Comparison of ENCODE assay signal across 24 cellular contexts in the genomic region with DNA sequence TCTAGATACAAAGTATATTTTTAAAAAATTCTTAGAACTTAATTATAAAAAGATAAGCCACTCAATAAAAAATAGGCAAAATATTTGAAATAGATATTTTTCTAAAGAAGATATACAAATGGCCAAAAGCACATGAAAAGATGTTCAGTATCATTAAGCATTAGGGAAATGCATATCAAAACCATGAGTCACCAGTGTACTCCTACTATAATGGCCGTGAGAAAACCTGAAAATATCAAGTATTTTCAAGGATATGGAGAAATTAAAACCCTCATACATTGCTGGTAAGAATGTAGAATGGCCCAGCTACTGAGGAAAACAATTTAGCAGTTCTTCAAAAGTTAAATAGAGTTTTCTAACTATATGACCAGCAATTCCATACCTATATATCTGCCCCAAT.
DNase-seq lines count a peak whose midpoint lies in the region; ATAC-seq and TF ChIP-seq lines count a peak whose summit lies in the region.
"Had no signal": no experiment of that assay in that cellular context is flagged by ENCODE, and none has a peak within 500 bp of the region (broad histone marks: within the 10 kb centered on the region; RNA-seq: fewer than 3 reads in every experiment).

No MANE protein-coding gene starts in this region.

- no peak overlapping the region for H3K9ac ChIP-seq in IMR-90 (ENCODE audit: low read depth, low read length)
- H3K9ac ChIP-seq: BLaER1 treated with 17β-estradiol and CSF1 and Interleukin-3, amounts not matched to agents 10 nM and 100 nM; KMS-11 had no signal

- no peak overlapping the region for H2BK120ac ChIP-seq in IMR-90 (ENCODE audit: low read depth, low read length)

- POLR2A ChIA-PET in IMR-90 (lab: Charles Lee; ENCODE audit: unreplicated experiment), result no interaction called here

- H3K27me3 Mint-ChIP-seq in activated naive CD8-positive, alpha-beta T cell treated with anti-CD3 and anti-CD28 coated beads, Interleukin-2, amount 50 U/mL, for 24 hours, result peaks cover 8% of the 10 kb centered on the region

- H3K56ac ChIP-seq in IMR-90 (ENCODE audit: extremely low read depth, insufficient read depth, low read length), result no peak overlapping the region

- TF ChIP-seq POLR2A in IMR-90 (IDR thresholded peaks at IDR 0.05; ENCODE audit: low read depth, low read length) (no peak), Peyer's patch (IDR thresholded peaks at IDR 0.05) (no peak)

- in situ Hi-C loops in IMR-90 (cut with MboI; ENCODE audit: low sequenced_read_pairs) (no loop called here), astrocyte of the spinal cord (cut with HindIII; ENCODE audit: low sequenced_read_pairs) (no loop called here)

- H3K27ac ChIP-seq in IMR-90 (ENCODE audit: insufficient read depth, low read length) (no peak overlapping the region), Peyer's patch (no peak overlapping the region)
- H3K27ac ChIP-seq: 22Rv1; BLaER1 treated with 17β-estradiol and CSF1 and Interleukin-3, amounts not matched to agents 10 nM and 100 nM; KMS-11; SK-N-MC had no signal

- H3K27me3 ChIP-seq in IMR-90 (ENCODE audit: control insufficient read depth, insufficient read depth, low read length), result no peaks in the 10 kb centered on the region
- H3K27me3 ChIP-seq in Peyer's patch, result no peaks in the 10 kb centered on the region
- H3K27me3 ChIP-seq: BLaER1 treated with 17β-estradiol and CSF1 and Interleukin-3, amounts not matched to agents 10 nM and 100 nM had no signal

- no TSS peak for BruUV-seq in IMR-90 (replicated peaks; lab: Mats Ljungman, UMichigan)

- H4K91ac ChIP-seq in IMR-90 (ENCODE audit: insufficient read depth, low read depth, low read length), result no peak overlapping the region

- no peak overlapping the region for H3K27ac Mint-ChIP-seq in activated naive CD8-positive, alpha-beta T cell treated with anti-CD3 and anti-CD28 coated beads, Interleukin-2, amount 50 U/mL, for 24 hours

- no peak for TF ChIP-seq RAD21 in IMR-90 (IDR thresholded peaks at IDR 0.05; ENCODE audit: low read length)

- no peak overlapping the region for H3K14ac ChIP-seq in IMR-90 (replicated peaks; ENCODE audit: low read depth, low read length)

- no peak overlapping the region for H2AFZ ChIP-seq in IMR-90 (replicated peaks; ENCODE audit: low read length, poor library complexity)

- H3K36me3 ChIP-seq in IMR-90 (ENCODE audit: control insufficient read depth, insufficient read depth, low read length) (no peaks in the 10 kb centered on the region), Peyer's patch (no peaks in the 10 kb centered on the region)
- H3K36me3 ChIP-seq: BLaER1 treated with 17β-estradiol and CSF1 and Interleukin-3, amounts not matched to agents 10 nM and 100 nM had no signal

- no peaks in the 10 kb centered on the region for H3K79me1 ChIP-seq in IMR-90 (ENCODE audit: low read depth in 1 of 2, low read length in 2 of 2)

- H3K9me3 ChIP-seq in IMR-90 (ENCODE audit: control insufficient read depth, insufficient read depth, low read length), result peaks cover 3% of the 10 kb centered on the region; the same call in 1 of the 2 replicates
- H3K9me3 ChIP-seq in Peyer's patch, result peaks cover 0 to 3% (median 0%) of the 10 kb centered on the region in 4 donors

- ATAC-seq in IMR-90 (ENCODE audit: low read depth), result no peak
- ATAC-seq in GM18873 (IDR thresholded peaks at IDR 0.05; ENCODE audit: low FRiP score, unreplicated experiment), result no peak
- ATAC-seq in activated naive CD8-positive, alpha-beta T cell treated with anti-CD3 and anti-CD28 coated beads, Interleukin-2, amount 50 U/mL, for 24 hours, result no peak
- ATAC-seq in HG02884 (IDR thresholded peaks at IDR 0.05; ENCODE audit: unreplicated experiment), result no peak
- ATAC-seq: GM12878, HepG2, Right ventricle myocardium inferior had no signal

- H4K20me1 ChIP-seq in IMR-90 (ENCODE audit: insufficient read depth, low read length), result no peaks in the 10 kb centered on the region
- H4K20me1 ChIP-seq: BLaER1 treated with 17β-estradiol and CSF1 and Interleukin-3, amounts not matched to agents 10 nM and 100 nM had no signal

- intact Hi-C loops in IMR-90 (cut with micrococcal nuclease), result no loop called here

- H3K18ac ChIP-seq in IMR-90 (ENCODE audit: low read depth, low read length), result no peak overlapping the region

- TF ChIP-seq CTCF in IMR-90 (conservative IDR thresholded peaks at IDR 0.05; ENCODE audit: low read depth, low read length) (no peak), astrocyte of the spinal cord (IDR thresholded peaks at IDR 0.05; ENCODE audit: low read depth, low read length) (no peak), Peyer's patch (IDR thresholded peaks at IDR 0.05) (no peak)

- WGBS in IMR-90 (ENCODE audit: extremely low coverage in 2 of 2, insufficient read length in 1 of 2), 2 experiments, result no CpG with 5 or more reads among the region's 1 CpG

- H3K4me1 Mint-ChIP-seq in activated naive CD8-positive, alpha-beta T cell treated with anti-CD3 and anti-CD28 coated beads, Interleukin-2, amount 50 U/mL, for 24 hours, result no peaks in the 10 kb centered on the region
- H3K4me1 Mint-ChIP-seq: CD8-positive, alpha-beta memory T cell had no signal

- H3K23ac ChIP-seq in IMR-90 (ENCODE audit: low read depth, low read length), result no peak overlapping the region

- no peak overlapping the region for H2BK20ac ChIP-seq in IMR-90 (ENCODE audit: low read depth, low read length)

- peaks cover 30% of the 10 kb centered on the region for H3K9me3 Mint-ChIP-seq in activated naive CD8-positive, alpha-beta T cell treated with anti-CD3 and anti-CD28 coated beads, Interleukin-2, amount 50 U/mL, for 24 hours

- H3K4ac ChIP-seq in IMR-90 (ENCODE audit: low read depth, low read length), result no peak overlapping the region

- CTCF ChIA-PET in IMR-90 (lab: Yijun Ruan, JAX), result no interaction called here

- no peak overlapping the region for H3K4me3 Mint-ChIP-seq in activated naive CD8-positive, alpha-beta T cell treated with anti-CD3 and anti-CD28 coated beads, Interleukin-2, amount 50 U/mL, for 24 hours
- H3K4me3 Mint-ChIP-seq: CD8-positive, alpha-beta memory T cell had no signal

- DNase-seq in A172 (ENCODE audit: low spot score) (peak; percentile 55), IMR-90 (peak; percentile 51), astrocyte of the spinal cord (ENCODE audit: low read depth, low spot score) (peak; percentile 55), iris pigment epithelial cell (ENCODE audit: low read depth) (peak; percentile 71), Peyer's patch (no peak)
- DNase-seq in activated naive CD8-positive, alpha-beta T cell treated with anti-CD3 and anti-CD28 coated beads, Interleukin-2, amount 50 U/mL, for 24 hours, result no peak
- DNase-seq: CD8-positive, alpha-beta memory T cell; DMS79; GDM1; MM.1S; NCI-H1105; NCI-H1694; NCI-H2107; NCI-H2227 treated with DMSO at 0.1 percent for 48 hours; NCI-H524 treated with DMSO at 0.1 percent for 48 hours had no signal

- no peak overlapping the region for H2AK9ac ChIP-seq in IMR-90 (replicated peaks; ENCODE audit: low read depth, low read length, poor library complexity)

- no peak overlapping the region for H4K5ac ChIP-seq in IMR-90 (ENCODE audit: low read depth, low read length)

- no peak overlapping the region for H4K8ac ChIP-seq in IMR-90 (ENCODE audit: low read depth in 2 of 2, low read length in 2 of 2)

- peaks cover 3% of the 10 kb centered on the region for H3K36me3 Mint-ChIP-seq in activated naive CD8-positive, alpha-beta T cell treated with anti-CD3 and anti-CD28 coated beads, Interleukin-2, amount 50 U/mL, for 24 hours (ENCODE audit: low read depth)

- H3K4me3 ChIP-seq in IMR-90 (ENCODE audit: insufficient read depth, low read depth, low read length) (no peak overlapping the region), astrocyte of the spinal cord (ENCODE audit: low read depth, low read length) (no peak overlapping the region), Peyer's patch (no peak overlapping the region)
- H3K4me3 ChIP-seq: BLaER1 treated with 17β-estradiol and CSF1 and Interleukin-3, amounts not matched to agents 10 nM and 100 nM; GM12878; SK-N-MC had no signal

- H3K4me1 ChIP-seq in IMR-90 (ENCODE audit: control insufficient read depth, insufficient read depth, low read length) (no peaks in the 10 kb centered on the region), Peyer's patch (no peaks in the 10 kb centered on the region)
- H3K4me1 ChIP-seq: BLaER1 treated with 17β-estradiol and CSF1 and Interleukin-3, amounts not matched to agents 10 nM and 100 nM had no signal

- H3K9me1 ChIP-seq in IMR-90 (ENCODE audit: insufficient read depth, low read length), result no peaks in the 10 kb centered on the region

- no peak overlapping the region for H2BK5ac ChIP-seq in IMR-90 (ENCODE audit: low read depth, low read length, poor library complexity, severe bottlenecking)

- dilution Hi-C loops in IMR-90 (cut with HindIII; ENCODE audit: low sequenced_read_pairs, unreplicated experiment), result no loop called here

- H2AK5ac ChIP-seq in IMR-90 (ENCODE audit: low read depth, low read length), result no peak overlapping the region

- H3K4me2 ChIP-seq in IMR-90 (ENCODE audit: low read depth, low read length), result no peak overlapping the region
- H3K4me2 ChIP-seq: BLaER1 treated with 17β-estradiol and CSF1 and Interleukin-3, amounts not matched to agents 10 nM and 100 nM; KMS-11 had no signal

- H2BK15ac ChIP-seq in IMR-90 (ENCODE audit: low read depth, low read length), result no peak overlapping the region

TF ChIP-seq in IMR-90, 13 proteins besides CTCF, POLR2A, EP300 and RAD21 (continues in another document):
- TF ChIP-seq, protein P1, sequence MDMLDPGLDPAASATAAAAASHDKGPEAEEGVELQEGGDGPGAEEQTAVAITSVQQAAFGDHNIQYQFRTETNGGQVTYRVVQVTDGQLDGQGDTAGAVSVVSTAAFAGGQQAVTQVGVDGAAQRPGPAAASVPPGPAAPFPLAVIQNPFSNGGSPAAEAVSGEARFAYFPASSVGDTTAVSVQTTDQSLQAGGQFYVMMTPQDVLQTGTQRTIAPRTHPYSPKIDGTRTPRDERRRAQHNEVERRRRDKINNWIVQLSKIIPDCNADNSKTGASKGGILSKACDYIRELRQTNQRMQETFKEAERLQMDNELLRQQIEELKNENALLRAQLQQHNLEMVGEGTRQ (IDR thresholded peaks at IDR 0.05; ENCODE audit: low read depth, low read length), result no peak
- no peak for TF ChIP-seq CEBPB (IDR thresholded peaks at IDR 0.05; ENCODE audit: low read depth, low read length)
- TF ChIP-seq, protein P2, sequence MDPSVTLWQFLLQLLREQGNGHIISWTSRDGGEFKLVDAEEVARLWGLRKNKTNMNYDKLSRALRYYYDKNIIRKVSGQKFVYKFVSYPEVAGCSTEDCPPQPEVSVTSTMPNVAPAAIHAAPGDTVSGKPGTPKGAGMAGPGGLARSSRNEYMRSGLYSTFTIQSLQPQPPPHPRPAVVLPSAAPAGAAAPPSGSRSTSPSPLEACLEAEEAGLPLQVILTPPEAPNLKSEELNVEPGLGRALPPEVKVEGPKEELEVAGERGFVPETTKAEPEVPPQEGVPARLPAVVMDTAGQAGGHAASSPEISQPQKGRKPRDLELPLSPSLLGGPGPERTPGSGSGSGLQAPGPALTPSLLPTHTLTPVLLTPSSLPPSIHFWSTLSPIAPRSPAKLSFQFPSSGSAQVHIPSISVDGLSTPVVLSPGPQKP (IDR thresholded peaks at IDR 0.05; ENCODE audit: borderline replicate concordance, low read depth, low read length), result no peak
- no peak for TF ChIP-seq RCOR1 (IDR thresholded peaks at IDR 0.05; ENCODE audit: insufficient replicate concordance, low read length)
- no peak for TF ChIP-seq RFX5 (IDR thresholded peaks at IDR 0.05; ENCODE audit: low read depth, low read length)
- no peak for TF ChIP-seq FOS (IDR thresholded peaks at IDR 0.05; ENCODE audit: low read depth, low read length)

Comparison
In these comparisons a context has a peak if more than half of its experiments do, and no peak if none do; other contexts are left out.
1. DNase-seq: peak in A172 (single experiment), IMR-90 (single experiment), astrocyte of the spinal cord (single experiment) and iris pigment epithelial cell (single experiment); none in Peyer's patch (0 of 3) and activated naive CD8-positive, alpha-beta T cell treated with anti-CD3 and anti-CD28 coated beads, Interleukin-2, amount 50 U/mL, for 24 hours (single experiment).